Comparison of ENCODE assay signal across 22 cellular contexts in the genomic region with DNA sequence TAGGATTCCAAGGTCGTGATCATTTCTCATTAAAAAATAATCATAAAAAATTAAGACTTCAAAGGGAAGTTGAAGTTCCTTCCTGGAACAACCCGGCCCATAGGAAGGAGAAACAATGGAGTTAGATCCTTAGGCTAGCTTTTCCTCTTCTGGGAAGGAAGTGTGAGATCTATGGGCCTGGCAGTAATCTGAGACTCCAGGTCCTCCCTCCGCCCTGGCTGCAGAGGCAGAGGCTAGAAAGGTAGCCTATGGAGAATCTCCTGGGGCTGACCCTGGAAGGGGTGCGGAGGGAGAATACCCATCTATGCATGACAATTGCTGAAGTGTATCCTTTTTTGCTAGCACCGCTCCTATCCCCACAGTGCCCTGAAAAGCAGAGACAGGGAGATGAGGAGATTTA. TPM values are rescaled to one million over a fixed set of nuclear protein-coding genes. Genes with fewer than 3 reads are reported as not detected.
DNase-seq lines count a peak whose midpoint lies in the region; ATAC-seq and TF ChIP-seq lines count a peak whose summit lies in the region.
"Had no signal": no experiment of that assay in that cellular context is flagged by ENCODE, and none has a peak within 500 bp of the region (broad histone marks: within the 10 kb centered on the region; RNA-seq: fewer than 3 reads in every experiment).

No MANE protein-coding gene starts in this region.

- H3K9me3 ChIP-seq in heart left ventricle (no peaks in the 10 kb centered on the region), NT2/D1 (ENCODE audit: insufficient read depth, low read length) (no peaks in the 10 kb centered on the region), left lung (no peaks in the 10 kb centered on the region)
- H3K9me3 ChIP-seq: BLaER1 treated with 17β-estradiol and CSF1 and Interleukin-3, amounts not matched to agents 10 nM and 100 nM; Caco-2 had no signal

- H3K79me2 ChIP-seq in mesendoderm (ENCODE audit: control insufficient read depth, insufficient read depth, low read length) = no peaks in the 10 kb centered on the region

- H3K4me1 ChIP-seq in heart left ventricle (peaks cover 0 to 35% (median 19%) of the 10 kb centered on the region in 12 donors), NT2/D1 (ENCODE audit: insufficient read depth, insufficient read length) (no peaks in the 10 kb centered on the region), mesendoderm (ENCODE audit: control insufficient read depth, low read depth, low read length) (no peaks in the 10 kb centered on the region), left lung (peaks cover 0 to 5% of the 10 kb centered on the region in 2 donors)
- H3K4me1 ChIP-seq: BLaER1 treated with 17β-estradiol and CSF1 and Interleukin-3, amounts not matched to agents 10 nM and 100 nM; Caco-2 had no signal

- H3K27me3 ChIP-seq in heart left ventricle (no peaks in the 10 kb centered on the region), NT2/D1 (ENCODE audit: insufficient read depth, insufficient read length) (no peaks in the 10 kb centered on the region), mesendoderm (ENCODE audit: insufficient read depth, low read length, poor library complexity) (peaks cover 2% of the 10 kb centered on the region), left lung (no peaks in the 10 kb centered on the region)
- H3K27me3 ChIP-seq: BLaER1 treated with 17β-estradiol and CSF1 and Interleukin-3, amounts not matched to agents 10 nM and 100 nM; MG63 had no signal

- no peak overlapping the region for H2BK5ac ChIP-seq in mesendoderm (ENCODE audit: low read length)

- ATAC-seq in heart left ventricle (peak; percentile 29 to 82 (median 53)), HG03457 (IDR thresholded peaks at IDR 0.05; ENCODE audit: unreplicated experiment) (no peak), left lung (no peak)

- no peak overlapping the region for H4K5ac ChIP-seq in mesendoderm (ENCODE audit: low read length)

- no peak overlapping the region for H3K18ac ChIP-seq in mesendoderm (ENCODE audit: low read length)

- H3K4me3 ChIP-seq in heart left ventricle (no peak overlapping the region), NT2/D1 (ENCODE audit: insufficient read length, low read depth) (no peak overlapping the region), mesendoderm (ENCODE audit: low read length) (no peak overlapping the region), left lung (no peak overlapping the region)
- H3K4me3 ChIP-seq: BLaER1 treated with 17β-estradiol and CSF1 and Interleukin-3, amounts not matched to agents 10 nM and 100 nM; GM23248; MG63 had no signal

- no peaks in the 10 kb centered on the region for H3K79me1 ChIP-seq in mesendoderm (ENCODE audit: low read length)

- no peak overlapping the region for H3K9ac ChIP-seq in NT2/D1 (ENCODE audit: insufficient read length, low read depth)
- no peak overlapping the region for H3K9ac ChIP-seq in mesendoderm (ENCODE audit: low read length)
- H3K9ac ChIP-seq: BLaER1 treated with 17β-estradiol and CSF1 and Interleukin-3, amounts not matched to agents 10 nM and 100 nM; GM23248 had no signal

- H2BK120ac ChIP-seq in mesendoderm (ENCODE audit: low read depth, low read length) = no peak overlapping the region

- 56 to 74% (median 66%) methylated on average over 5 of the region's 5 CpGs for WGBS in heart left ventricle, 4 donors
- WGBS in mesendoderm (ENCODE audit: extremely low coverage, insufficient coverage, low lambda C conversion rate) = no CpG with 5 or more reads among the region's 5 CpGs

- H3K56ac ChIP-seq in mesendoderm (ENCODE audit: low read length) = no peak overlapping the region

- no peak overlapping the region for H3K23ac ChIP-seq in mesendoderm (ENCODE audit: low read length)

- H2AK5ac ChIP-seq in mesendoderm (ENCODE audit: low read length) = no peak overlapping the region

- H2BK15ac ChIP-seq in mesendoderm (replicated peaks; ENCODE audit: low read depth) = no peak overlapping the region

- H4K8ac ChIP-seq in mesendoderm (ENCODE audit: low read depth, low read length) = no peak overlapping the region

- TF ChIP-seq CTCF in heart left ventricle (IDR thresholded peaks at IDR 0.05) (no peak), left lung (IDR thresholded peaks at IDR 0.05) (no peak)

- H3K27ac ChIP-seq in heart left ventricle (peak overlapping the region in 9 of 12 donors; percentile 4 to 60 (median 51)), mesendoderm (ENCODE audit: low read depth, low read length) (no peak overlapping the region), left lung (no peak overlapping the region)
- H3K27ac ChIP-seq: 22Rv1; BLaER1 treated with 17β-estradiol and CSF1 and Interleukin-3, amounts not matched to agents 10 nM and 100 nM; GM23248 had no signal

- intact Hi-C loops in heart left ventricle (cut with DNase I) = loop anchor here in 1 of 10 donors (5.0 kb wide), 1 partner anchor 43 kb away; no protein-coding TSS in a partner anchor
- intact Hi-C loops in cardiac septum (cut with DNase I) = no loop called here
- intact Hi-C loops in left lung (cut with DNase I) = no loop called here

- no peaks in the 10 kb centered on the region for H3K36me3 ChIP-seq in heart left ventricle
- no peaks in the 10 kb centered on the region for H3K36me3 ChIP-seq in NT2/D1 (ENCODE audit: insufficient read depth, insufficient read length, low read length)
- no peaks in the 10 kb centered on the region for H3K36me3 ChIP-seq in mesendoderm (ENCODE audit: control insufficient read depth, insufficient read depth, low read length)
- H3K36me3 ChIP-seq in left lung = no peaks in the 10 kb centered on the region
- H3K36me3 ChIP-seq: BLaER1 treated with 17β-estradiol and CSF1 and Interleukin-3, amounts not matched to agents 10 nM and 100 nM; MG63 had no signal

- DNase-seq in heart left ventricle = no peak
- DNase-seq in cardiac septum (ENCODE audit: low spot score) = no peak
- DNase-seq in NT2/D1 (ENCODE audit: low read depth, low spot score) = peak; percentile 63
- peak; percentile 16 for DNase-seq in iPS DF 4.7 (ENCODE audit: extremely low read depth, low spot score)
- peak; percentile 41 for DNase-seq in mesendoderm
- DNase-seq in left lung = no peak
- DNase-seq in A172 (ENCODE audit: low spot score) = no peak
- DNase-seq: Caco-2; CD4-positive, alpha-beta memory T cell; DMS 273 treated with DMSO at 0.1 percent for 48 hours; DND-41; GM23248; MG63; NCI-H1417; NCI-H1694 treated with DMSO at 0.1 percent for 48 hours; NCI-H2081 treated with DMSO at 0.1 percent for 48 hours; NCI-H2171 treated with DMSO at 0.1 percent for 48 hours; NCI-H526; Right ventricle myocardium superior had no signal

- H3K4ac ChIP-seq in mesendoderm (ENCODE audit: low read depth, low read length) = no peak overlapping the region

- H3K4me2 ChIP-seq in mesendoderm (ENCODE audit: low read length) = no peak overlapping the region
- H3K4me2 ChIP-seq: BLaER1 treated with 17β-estradiol and CSF1 and Interleukin-3, amounts not matched to agents 10 nM and 100 nM had no signal

- no peak for TF ChIP-seq POLR2A in heart left ventricle (IDR thresholded peaks at IDR 0.05)

RNA-seq across cellular contexts. Expression of a gene that starts 37.9 kb away (rescaled TPM):
- total RNA-seq in heart left ventricle = 100 to 1,000 TPM in 1 of 9 donors, 10 to 100 TPM in 8; 34.3 to 140 (median 41.4) TPM
- 10 to 100 TPM; 31.2 to 45.3 TPM for polyA plus RNA-seq in heart left ventricle
- 49.9 TPM for total RNA-seq in cardiac septum
- 26.0 TPM for polyA plus RNA-seq in mesendoderm (2013, experiment 1 of 2)
- polyA plus RNA-seq in mesendoderm (2013, experiment 2 of 2) = 27.0 TPM
- total RNA-seq in left lung = 10 to 100 TPM; 36.4 to 39.7 TPM
- total RNA-seq in A172 (2014; rRNA removed; shearing (Covaris generic)) = 2.0 and 8.3 TPM in 2 replicates

Comparison
In these comparisons a context has a peak if more than half of its experiments do, and no peak if none do; other contexts are left out.
1. ATAC-seq: peak in heart left ventricle (4 of 4); none in HG03457 (single experiment) and left lung (single experiment).
2. DNase-seq: peak in NT2/D1 (single experiment), iPS DF 4.7 (single experiment) and mesendoderm (single experiment); none in heart left ventricle (0 of 5), cardiac septum (single experiment), left lung (0 of 2) and A172 (single experiment).
3. H3K27ac ChIP-seq: peak in heart left ventricle (9 of 12); none in mesendoderm (single experiment) and left lung (0 of 2).